Comparison of ENCODE assay signal across 10 cellular contexts in the genomic region with DNA sequence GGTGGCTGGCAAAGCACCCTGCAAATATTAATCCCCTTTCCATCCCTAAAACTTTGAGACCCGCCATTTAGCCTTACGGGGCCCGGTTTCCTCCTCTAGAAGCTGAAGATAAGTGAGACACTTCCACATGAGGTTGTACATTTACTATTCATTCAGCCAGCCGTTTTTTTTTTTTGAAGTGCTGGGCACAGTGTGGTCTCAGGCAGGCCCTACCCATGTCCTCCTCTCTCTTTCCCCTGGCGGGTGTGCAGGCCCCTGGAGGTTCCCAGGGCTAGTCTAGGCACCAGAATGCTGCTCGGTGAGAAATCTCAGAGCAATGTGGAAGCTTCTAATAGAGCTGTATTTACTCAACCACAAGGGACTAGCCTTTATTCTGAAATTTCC.
DNase-seq lines count a peak whose midpoint lies in the region; ATAC-seq and TF ChIP-seq lines count a peak whose summit lies in the region.
"Had no signal": no experiment of that assay in that cellular context is flagged by ENCODE, and none has a peak within 500 bp of the region (broad histone marks: within the 10 kb centered on the region; RNA-seq: fewer than 3 reads in every experiment).

No MANE protein-coding gene starts in this region.

- DNase-seq in EH (ENCODE audit: low read depth), result peak; percentile 11
- DNase-seq in PC-3, result no peak
- peak; percentile 33 for DNase-seq in fibroblast of villous mesenchyme (ENCODE audit: low read depth)
- DNase-seq in posterior vena cava (ENCODE audit: low spot score), result peak; percentile 32
- DNase-seq in SKM-1 (lab: John Stamatoyannopoulos, UW; ENCODE audit: unreplicated experiment), result no peak
- DNase-seq in NCI-H446 treated with DMSO at 0.1 percent for 48 hours (lab: John Stamatoyannopoulos, UW), result no peak
- DNase-seq: cerebellar nuclear complex, T1000 had no signal

- TF ChIP-seq CTCF in PC-3 (conservative IDR thresholded peaks at IDR 0.05; ENCODE audit: low read depth, low read length), result no peak
- no peak for TF ChIP-seq CTCF in fibroblast of villous mesenchyme (IDR thresholded peaks at IDR 0.05; ENCODE audit: insufficient read depth, low read depth, low read length)

- H2AFZ ChIP-seq in PC-3 (ENCODE audit: low read length), result peak overlapping the region; percentile 78

- H3K27ac ChIP-seq in PC-3 (ENCODE audit: low read length), result no peak overlapping the region

- no peaks in the 10 kb centered on the region for H3K27me3 ChIP-seq in PC-3 (ENCODE audit: low read length)

- H3K36me3 ChIP-seq in PC-3 (ENCODE audit: low read depth, low read length), result no peaks in the 10 kb centered on the region

- no peaks in the 10 kb centered on the region for H3F3A ChIP-seq in PC-3 (ENCODE audit: low read length, unreplicated experiment)

- no peaks in the 10 kb centered on the region for H4K20me1 ChIP-seq in PC-3 (ENCODE audit: low read length)

- no peaks in the 10 kb centered on the region for H3K9me3 ChIP-seq in PC-3 (ENCODE audit: low read length)

- ATAC-seq in PC-3, result peak; percentile 48
- no peak for ATAC-seq in GM21390 (IDR thresholded peaks at IDR 0.05; ENCODE audit: unreplicated experiment)
- no peak for ATAC-seq in GM21381 (IDR thresholded peaks at IDR 0.05; ENCODE audit: unreplicated experiment)

- CTCF ChIA-PET in PC-3 (lab: Charles Lee), result no interaction called here

- H3K9ac ChIP-seq in PC-3 (ENCODE audit: low read length), result no peak overlapping the region

- intact Hi-C loops in PC-3 (cut with micrococcal nuclease) (loop anchor here (10.0 kb wide), 1 partner anchor 297 kb away; a partner anchor contains a TSS), posterior vena cava (cut with DNase I) (loop anchor here in 1 of 2 donors (5.0 kb wide), 1 partner anchor 165 kb away; no protein-coding TSS in a partner anchor)

- H3K4me1 ChIP-seq in PC-3 (ENCODE audit: insufficient read depth, low read length), result 0 out of 2 replicates have a peak, but pooled peaks cover 4% of the 10 kb centered on the region

- H3K4me3 ChIP-seq in PC-3 (ENCODE audit: low read length) (peak overlapping the region; percentile 46; the same call in 1 of the 2 replicates), fibroblast of villous mesenchyme (ENCODE audit: low read depth, low read length) (no peak overlapping the region)

- H3K79me2 ChIP-seq in PC-3 (ENCODE audit: low read length), result no peaks in the 10 kb centered on the region

- H3K4me2 ChIP-seq in PC-3 (ENCODE audit: low read length), result peak overlapping the region; percentile 79

- POLR2A ChIA-PET in PC-3 (lab: Charles Lee; ENCODE audit: unreplicated experiment), result no interaction called here

- H3K9me2 ChIP-seq in PC-3 (replicated peaks; ENCODE audit: low read length), result no peaks in the 10 kb centered on the region

- BruUV-seq in PC-3 (replicated peaks; lab: Mats Ljungman, UMichigan), result no TSS peak

Comparison
In these comparisons a context has a peak if more than half of its experiments do, and no peak if none do; other contexts are left out.
1. DNase-seq: peak in EH (single experiment), fibroblast of villous mesenchyme (single experiment) and posterior vena cava (single experiment); none in PC-3 (single experiment), SKM-1 (single experiment) and NCI-H446 treated with DMSO at 0.1 percent for 48 hours (single experiment).